Comparison of ENCODE assay signal across 24 cellular contexts in genomic region chr12:70268972-70269371, GRCh38.
"Had no signal": no experiment of that assay in that cellular context is flagged by ENCODE, and none has a peak within 500 bp of the region (broad histone marks: within the 10 kb centered on the region; RNA-seq: fewer than 3 reads in every experiment).

No MANE protein-coding gene starts in this region.

- H3K4me1 ChIP-seq: colonic mucosa, testis had no signal

- ATAC-seq: activated CD4-positive, alpha-beta T cell treated with anti-CD3 and anti-CD28 coated beads for 36 hours; left ventricle myocardium superior had no signal

- FAIRE-seq: frontal cortex had no signal

- DNase-seq: activated CD4-positive, alpha-beta T cell treated with anti-CD3 and anti-CD28 coated beads for 36 hours; activated CD4-positive, alpha-beta T cell treated with anti-CD3 and anti-CD28 coated beads, Interleukin-2, amount 50 U/mL, for 4 hours; activated CD4-positive, CD25-positive, alpha-beta regulatory T cell; activated effector memory CD4-positive, alpha-beta T cell treated with anti-CD3 and anti-CD28 coated beads, Interleukin-2, amount 50 U/mL, for 16 hours; activated naive CD4-positive, alpha-beta T cell treated with anti-CD3 and anti-CD28 coated beads for 36 hours; activated naive CD8-positive, alpha-beta T cell treated with anti-CD3 and anti-CD28 coated beads for 36 hours; activated T-cell treated with anti-CD3 and anti-CD28 coated beads for 4 hours; adrenal gland; cerebellar nuclear complex; colonic mucosa; dorsolateral prefrontal cortex; effector memory CD4-positive, alpha-beta T cell; islet precursor cell; left ventricle myocardium superior; ovary; stimulated activated CD4-positive, alpha-beta T cell treated with anti-CD3 and anti-CD28 coated beads, Interleukin-15, amount 100 ng/mL, for 24 hours; stimulated activated CD4-positive, alpha-beta T cell treated with anti-CD3 and anti-CD28 coated beads, Interleukin-2, amount 100 ng/mL, for 24 hours; stimulated activated naive CD4-positive, alpha-beta T cell treated with Interleukin-2 at 50 U/mL for 16 hours; testis; transverse colon had no signal

- H3K27me3 ChIP-seq: adrenal gland, ascending aorta, cardiac muscle cell, colonic mucosa, dorsolateral prefrontal cortex, ovary, testis, transverse colon had no signal

- H3K36me3 ChIP-seq: adrenal gland, ascending aorta, cardiac muscle cell, colonic mucosa, ovary, prostate gland, transverse colon had no signal

- H3K27ac ChIP-seq: adrenal gland, ascending aorta, colonic mucosa, dorsolateral prefrontal cortex, ovary, prostate gland, testis, transverse colon had no signal

- H3K4me3 ChIP-seq: adrenal gland, ascending aorta, cardiac muscle cell, colonic mucosa, dorsolateral prefrontal cortex, ovary, prostate gland, testis, transverse colon had no signal

- H3K9me3 ChIP-seq: adrenal gland, ascending aorta, colonic mucosa, ovary, prostate gland, testis, transverse colon had no signal
